In genomic region chr11:35141538-35141937, GRCh38 we compare ENCODE assay signal across 8 cellular contexts. TPM values are rescaled to one million over a fixed set of nuclear protein-coding genes. Genes with fewer than 3 reads are reported as not detected.
DNase-seq lines count a peak whose midpoint lies in the region; ATAC-seq and TF ChIP-seq lines count a peak whose summit lies in the region.

No MANE protein-coding gene starts in this region.

- no peaks in the 10 kb centered on the region for H3K27me3 ChIP-seq in rectal smooth muscle tissue (ENCODE audit: control insufficient read depth, insufficient read depth, low read length)
- peaks cover 19% of the 10 kb centered on the region for H3K27me3 ChIP-seq in H9 (ENCODE audit: insufficient read depth, low read length)

- DNase-seq in ELR (ENCODE audit: low read depth) (peak; percentile 48), T-cell (peak in 8 of 34 experiments; percentile 16 to 45 (median 30)), epithelial cell of proximal tubule (ENCODE audit: low read depth) (no peak), NCI-H69 (lab: John Stamatoyannopoulos, UW) (no peak), H9 (no peak), NCI-H1417 (lab: John Stamatoyannopoulos, UW) (no peak)
- no peak for DNase-seq in effector CD8-positive, alpha-beta T cell (lab: John Stamatoyannopoulos, UW)

- no peak overlapping the region for H2BK15ac ChIP-seq in H9 (ENCODE audit: low read depth, low read length)

- no peak overlapping the region for H4K91ac ChIP-seq in H9 (ENCODE audit: insufficient read length, low read depth, low read length)

- H2AFZ ChIP-seq in H9 (ENCODE audit: low read length): no peak overlapping the region

- H3K9me3 Mint-ChIP-seq in T-cell (no peaks in the 10 kb centered on the region), H9 (no peaks in the 10 kb centered on the region)

- peak overlapping the region; percentile 97 for H3K27ac ChIP-seq in rectal smooth muscle tissue (ENCODE audit: low read depth, low read length)
- H3K27ac ChIP-seq in H9 (ENCODE audit: insufficient read length, low read depth, low read length): no peak overlapping the region

- H3K23me2 ChIP-seq in H9 (ENCODE audit: insufficient read length, low read depth, low read length, poor library complexity, severe bottlenecking): peaks cover 13% of the 10 kb centered on the region

- no peak overlapping the region for H3K14ac ChIP-seq in H9 (ENCODE audit: insufficient read depth, low read length)

- H3K79me2 ChIP-seq in H9 (ENCODE audit: insufficient read depth, low read length): no peaks in the 10 kb centered on the region

- no peak overlapping the region for H3T11ph ChIP-seq in H9 (ENCODE audit: low read length)

- no peaks in the 10 kb centered on the region for H3K36me3 ChIP-seq in rectal smooth muscle tissue (ENCODE audit: control insufficient read depth, insufficient read depth, low read length)

- no peak overlapping the region for H3K23ac ChIP-seq in H9 (ENCODE audit: insufficient read length, low read depth, low read length)

- no peak overlapping the region for H2BK5ac ChIP-seq in H9 (ENCODE audit: insufficient read length, low read length)

- peak overlapping the region; percentile 88 for H3K4me3 ChIP-seq in epithelial cell of proximal tubule (ENCODE audit: low read depth, low read length)
- H3K4me3 ChIP-seq in rectal smooth muscle tissue (ENCODE audit: low read length): peak overlapping the region; percentile 71

- POLR2A ChIA-PET in T-cell (lab: Charles Lee): interaction anchor here (0.5 to 5.0 kb wide), 23 partner anchors 8 to 469 kb away, joined by 3 to 110 read pairs (median 7); no protein-coding TSS in a partner anchor

- peak overlapping the region; percentile 97 to 98 for H3K27ac Mint-ChIP-seq in T-cell
- H3K27ac Mint-ChIP-seq in H9: peak overlapping the region in 1 of 3 experiments; percentile 75; a peak in 2 of 7 replicates

- peak overlapping the region; percentile 91 to 98 (median 98) for H3K4me3 Mint-ChIP-seq in T-cell
- H3K4me3 Mint-ChIP-seq in H9: no peak overlapping the region

- no peaks in the 10 kb centered on the region for H4K20me1 ChIP-seq in H9 (ENCODE audit: control insufficient read depth, insufficient read depth, insufficient read length)

- H3K79me1 ChIP-seq in H9 (ENCODE audit: insufficient read depth, low read depth, low read length, poor library complexity, severe bottlenecking): no peaks in the 10 kb centered on the region

- no CpG with 5 or more reads among the region's 8 CpGs for WGBS in H9 (ENCODE audit: extremely low coverage, insufficient read length, low lambda C conversion rate)

- H3K9ac ChIP-seq in rectal smooth muscle tissue (ENCODE audit: low read length): no peak overlapping the region
- no peak overlapping the region for H3K9ac ChIP-seq in H9 (ENCODE audit: extremely low read depth, insufficient read length, low read length)

- H2BK20ac ChIP-seq in H9 (ENCODE audit: low read depth, low read length, poor library complexity, severe bottlenecking): no peak overlapping the region

- H3K36me3 Mint-ChIP-seq in T-cell (peaks cover 48% of the 10 kb centered on the region), H9 (ENCODE audit: insufficient read depth in 1 of 3, low read depth in 3 of 3) (no peaks in the 10 kb centered on the region)

- H3K4me2 ChIP-seq in H9 (ENCODE audit: insufficient read depth, insufficient read length, low read length): no peak overlapping the region

- no peak overlapping the region for H4K5ac ChIP-seq in H9 (ENCODE audit: insufficient read length, low read depth, low read length)

- peaks cover 64 to 87% (median 72%) of the 10 kb centered on the region in 3 donors for H3K4me1 Mint-ChIP-seq in T-cell
- H3K4me1 Mint-ChIP-seq in H9: peaks cover 13 to 16% of the 10 kb centered on the region in 2 experiments; a peak in 3 of 4 replicates

- H3K56ac ChIP-seq in H9 (ENCODE audit: insufficient read length, low read depth, low read length): no peak overlapping the region

- no peak overlapping the region for H3K18ac ChIP-seq in H9 (ENCODE audit: insufficient read length, low read depth, low read length)

- CTCF ChIA-PET in T-cell (lab: Charles Lee): interaction anchor here in 1 of 2 donors (0.8 to 2.1 kb wide), 5 partner anchors 13 to 142 kb away, joined by 3 to 7 read pairs (median 3); no protein-coding TSS in a partner anchor

- peaks cover 29% of the 10 kb centered on the region for H3K4me1 ChIP-seq in rectal smooth muscle tissue (ENCODE audit: control insufficient read depth, insufficient read depth, low read length)
- H3K4me1 ChIP-seq in H9 (ENCODE audit: insufficient read depth, low read length): peaks cover 5% of the 10 kb centered on the region; the same call in 1 of the 2 replicates

- no peak overlapping the region for H2BK120ac ChIP-seq in H9 (ENCODE audit: low read depth, low read length, poor library complexity, severe bottlenecking)

- no peak overlapping the region for H2AK5ac ChIP-seq in H9 (ENCODE audit: insufficient read length, low read length)

- no peak overlapping the region for H2BK12ac ChIP-seq in H9 (ENCODE audit: insufficient read length, low read depth, low read length)

- no peak for ATAC-seq in T-cell (replicated peaks in 1 of 4)

- H4K8ac ChIP-seq in H9 (replicated peaks; ENCODE audit: insufficient read length, low read depth, low read length): no peak overlapping the region

- H3K27me3 Mint-ChIP-seq in T-cell (no peaks in the 10 kb centered on the region), H9 (ENCODE audit: low read depth) (peaks cover 57% of the 10 kb centered on the region)

- TF ChIP-seq CTCF in epithelial cell of proximal tubule (conservative IDR thresholded peaks at IDR 0.05; ENCODE audit: low read depth, low read length) (no peak), H9 (conservative IDR thresholded peaks at IDR 0.05) (no peak)

- no peaks in the 10 kb centered on the region for H3K9me3 ChIP-seq in H9 (ENCODE audit: control insufficient read depth, low read depth, low read length)

- H3K4ac ChIP-seq in H9 (ENCODE audit: low read depth, low read length): no peak overlapping the region

RNA-seq across cellular contexts. Expression of gene CD44, which starts 2.6 kb away (rescaled TPM):
- total RNA-seq in T-cell (1,000 to 10,000 TPM in 1 of 5 donors, 100 to 1,000 TPM in 4; 732 to 1,108 (median 781) TPM), epithelial cell of proximal tubule (244 and 296 TPM in 2 replicates), H9 (2021) (5.2 and 6.1 TPM in 2 replicates)

Comparison
In these comparisons a context has a peak if more than half of its experiments do, and no peak if none do; other contexts are left out.
1. H3K4me3 Mint-ChIP-seq: peak in T-cell (3 of 3); none in H9 (0 of 2).
2. RNA of gene CD44, which starts 2.6 kb away (total RNA-seq): 732 to 1,108 TPM in T-cell and 244 to 296 TPM in epithelial cell of proximal tubule; 5.2 to 6.1 TPM in H9; every median in the first group is over 10 times any median in the second.